ENCODE assay signal across 7 cellular contexts in the genomic region with DNA sequence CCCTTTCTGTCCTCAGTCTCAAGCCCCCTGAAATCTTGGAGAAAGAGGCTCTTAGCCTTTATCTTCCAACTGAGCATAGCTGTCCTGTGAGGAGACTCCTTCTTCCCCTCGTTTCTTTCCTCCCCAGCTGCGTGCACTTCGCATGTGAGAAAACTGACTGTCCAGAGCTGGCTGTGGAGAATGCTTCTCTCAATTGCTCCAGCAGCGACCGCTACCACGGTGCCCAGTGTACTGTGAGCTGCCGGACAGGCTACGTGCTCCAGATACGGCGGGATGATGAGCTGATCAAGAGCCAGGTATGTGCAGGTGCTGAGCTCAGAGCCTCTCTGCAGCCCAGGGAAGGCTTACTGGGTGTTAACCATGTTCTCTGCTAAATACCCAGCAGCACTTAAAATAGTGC.
"Had no signal": no experiment of that assay in that cellular context is flagged by ENCODE, and none has a peak within 500 bp of the region (broad histone marks: within the 10 kb centered on the region; RNA-seq: fewer than 3 reads in every experiment).

No MANE protein-coding gene starts in this region.

- H3K4me3 Mint-ChIP-seq: HFFc6 had no signal

- H3K27ac Mint-ChIP-seq: HFFc6 had no signal

- H3K9me3 ChIP-seq: HAP-1 had no signal

- H3K27ac ChIP-seq: GM23248 had no signal

- DNase-seq: GM23248, GOT3, H7, HFFc6, IMR-90 had no signal

- H3K36me3 ChIP-seq: HAP-1 had no signal

- H3K4me1 ChIP-seq: HAP-1 had no signal

- H2AFZ ChIP-seq: GM23248 had no signal

- H3K9me3 Mint-ChIP-seq: HFFc6 had no signal

- H3K4me3 ChIP-seq: GM23248, HAP-1 had no signal

- ATAC-seq: HCT116 had no signal

- H3K9ac ChIP-seq: GM23248 had no signal
